8 cellular contexts compared by ENCODE assay signal in the genomic region with DNA sequence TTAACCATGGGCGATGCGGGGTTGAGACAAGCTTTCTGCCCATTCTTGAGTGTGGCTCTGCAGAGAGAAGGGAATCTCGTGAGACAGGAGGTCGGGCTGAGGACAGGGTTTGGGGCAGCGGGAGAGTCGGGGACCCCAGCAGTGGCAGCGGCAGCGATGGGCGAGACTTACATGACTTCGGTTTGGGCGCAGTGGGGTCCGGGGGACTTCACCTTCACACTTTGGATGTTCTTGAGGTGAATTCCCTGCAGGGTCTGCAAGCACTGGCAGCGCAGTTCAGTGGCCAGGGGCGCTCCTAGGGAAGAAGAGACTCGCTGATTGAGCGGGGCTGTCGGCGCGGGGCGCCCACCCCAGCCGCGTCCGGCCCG.
DNase-seq lines count a peak whose midpoint lies in the region; ATAC-seq lines count a peak whose summit lies in the region.

No MANE protein-coding gene starts in this region.

- H3K9ac ChIP-seq in HUES48 (ENCODE audit: low read depth, low read length) = no peak overlapping the region; the same call in 1 of the 2 replicates
- H3K9ac ChIP-seq in duodenal mucosa (ENCODE audit: low read depth in 1 of 2, low read length in 2 of 2) = peak overlapping the region; percentile 61 to 71
- peak overlapping the region; percentile 74 to 92 for H3K9ac ChIP-seq in mucosa of rectum (ENCODE audit: low read depth in 1 of 2, low read length in 2 of 2)

- H3K36me3 ChIP-seq in ACC112 (ENCODE audit: insufficient read depth, low read length) = peaks cover 7% of the 10 kb centered on the region
- H3K36me3 ChIP-seq in HUES48 (ENCODE audit: control insufficient read depth, insufficient read depth, low read length) = no peaks in the 10 kb centered on the region
- H3K36me3 ChIP-seq in duodenal mucosa (ENCODE audit: control insufficient read depth in 1 of 2, insufficient read depth in 2 of 2, low read length in 2 of 2) = no peaks in the 10 kb centered on the region
- no peaks in the 10 kb centered on the region for H3K36me3 ChIP-seq in mucosa of rectum (ENCODE audit: control insufficient read depth in 2 of 2, insufficient read depth in 2 of 2, low read length in 2 of 2)

- H3K27ac ChIP-seq in ACC112 (ENCODE audit: low read depth, low read length) (peak overlapping the region; percentile 98), HUES48 (ENCODE audit: low read depth, low read length) (no peak overlapping the region), duodenal mucosa (ENCODE audit: low read depth, low read length) (peak overlapping the region; percentile 75), mucosa of rectum (ENCODE audit: low read depth in 2 of 2, low read length in 2 of 2) (peak overlapping the region; percentile 93 to 94)

- peaks cover 22% of the 10 kb centered on the region for H3K4me1 ChIP-seq in ACC112 (ENCODE audit: control insufficient read depth, insufficient read depth, low read length, unreplicated experiment)
- H3K4me1 ChIP-seq in HUES48 (ENCODE audit: control insufficient read depth, insufficient read depth, low read length) = no peaks in the 10 kb centered on the region
- H3K4me1 ChIP-seq in duodenal mucosa (ENCODE audit: control insufficient read depth in 1 of 2, insufficient read depth in 2 of 2, low read length in 2 of 2) = peaks cover 7 to 13% of the 10 kb centered on the region in 2 donors
- H3K4me1 ChIP-seq in mucosa of rectum (ENCODE audit: control insufficient read depth in 2 of 2, insufficient read depth in 2 of 2, low read length in 2 of 2) = peaks cover 22 to 38% of the 10 kb centered on the region in 2 donors

- DNase-seq in iPS-NIHi7 (ENCODE audit: extremely low spot score) = no peak
- DNase-seq in NCI-H69 (lab: John Stamatoyannopoulos, UW) = no peak
- DNase-seq in HuH-7 (ENCODE audit: low spot score) = no peak

- ATAC-seq in HG03097 (IDR thresholded peaks at IDR 0.05; ENCODE audit: low FRiP score, unreplicated experiment) = no peak

- H2AFZ ChIP-seq in ACC112 (ENCODE audit: low read length, unreplicated experiment) = no peak overlapping the region

- H3K27me3 ChIP-seq in ACC112 (ENCODE audit: insufficient read depth, low read length) = no peaks in the 10 kb centered on the region
- H3K27me3 ChIP-seq in HUES48 (ENCODE audit: control insufficient read depth, insufficient read depth, low read length) = peaks cover 25% of the 10 kb centered on the region
- no peaks in the 10 kb centered on the region for H3K27me3 ChIP-seq in duodenal mucosa (ENCODE audit: control insufficient read depth in 1 of 2, insufficient read depth in 2 of 2, low read length in 2 of 2)
- H3K27me3 ChIP-seq in mucosa of rectum (ENCODE audit: control insufficient read depth in 2 of 2, insufficient read depth in 2 of 2, low read length in 2 of 2) = no peaks in the 10 kb centered on the region

- H3K9me3 ChIP-seq in HUES48 (ENCODE audit: control insufficient read depth, insufficient read depth, low read length) = no peaks in the 10 kb centered on the region
- H3K9me3 ChIP-seq in duodenal mucosa (ENCODE audit: control insufficient read depth in 1 of 2, low read length in 2 of 2) = no peaks in the 10 kb centered on the region
- H3K9me3 ChIP-seq in mucosa of rectum (ENCODE audit: control insufficient read depth in 2 of 2, low read length in 2 of 2) = no peaks in the 10 kb centered on the region

- H3K79me2 ChIP-seq in ACC112 (ENCODE audit: control insufficient read depth, insufficient read depth, low read length, unreplicated experiment) = no peaks in the 10 kb centered on the region

- H3K4me3 ChIP-seq in ACC112 (ENCODE audit: low read depth, low read length) (peak overlapping the region; percentile 83), HUES48 (ENCODE audit: low read depth, low read length) (peak overlapping the region; percentile 72), duodenal mucosa (ENCODE audit: low read depth in 1 of 2, low read length in 2 of 2) (peak overlapping the region; percentile 77 to 80), mucosa of rectum (ENCODE audit: low read length in 2 of 2) (peak overlapping the region; percentile 87 to 92)
